ENCODE assay signal across 14 cellular contexts in the genomic region with DNA sequence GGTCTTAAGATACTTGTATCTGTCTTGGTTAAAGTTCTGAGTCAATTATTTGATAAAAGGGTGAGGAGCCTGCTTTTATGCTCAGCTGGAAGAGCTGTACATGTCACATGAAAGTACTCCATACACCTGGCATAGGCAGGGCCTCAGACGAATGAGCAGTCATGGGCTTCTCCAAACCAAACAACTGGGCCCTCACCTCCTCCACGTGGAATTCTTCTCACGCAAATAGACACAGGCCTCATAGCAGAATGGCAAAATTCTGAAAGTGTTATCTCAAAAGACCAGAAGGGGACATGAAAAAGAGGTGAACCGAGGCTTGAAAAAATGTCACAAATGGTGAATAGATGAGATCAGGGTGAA. TPM values are rescaled to one million over a fixed set of nuclear protein-coding genes. Genes with fewer than 3 reads are reported as not detected.
A peak's percentile ranks its signal among the peaks of the same experiment; 100 is the strongest.
DNase-seq lines count a peak whose midpoint lies in the region; ATAC-seq and TF ChIP-seq lines count a peak whose summit lies in the region.
"Had no signal": no experiment of that assay in that cellular context is flagged by ENCODE, and none has a peak within 500 bp of the region (broad histone marks: within the 10 kb centered on the region; RNA-seq: fewer than 3 reads in every experiment).

No MANE protein-coding gene starts in this region.

- H3K36me3 Mint-ChIP-seq in natural killer cell, result no peaks in the 10 kb centered on the region
- no peaks in the 10 kb centered on the region for H3K36me3 Mint-ChIP-seq in natural killer cell treated with Interleukin-12 subunit alpha and Interleukin-12 subunit beta and Interleukin-15 and Interleukin-18, amount 100 ng/mL, for 72 hours
- H3K36me3 Mint-ChIP-seq: IgD-negative memory B cell, memory B cell had no signal

- H3K4me1 ChIP-seq in HCT116 (ENCODE audit: control insufficient read depth in 1 of 2, insufficient read depth in 2 of 2, low read length in 2 of 2), result peaks cover 17 to 21% of the 10 kb centered on the region in 2 experiments

- no peaks in the 10 kb centered on the region for H3K9me3 ChIP-seq in HCT116 (ENCODE audit: control insufficient read depth in 1 of 2, insufficient read depth in 1 of 2, low read depth in 1 of 2, low read length in 2 of 2)
- H3K9me3 ChIP-seq: thoracic aorta had no signal

- no peaks in the 10 kb centered on the region for H3K36me3 ChIP-seq in HCT116 (ENCODE audit: control insufficient read depth in 1 of 2, insufficient read depth in 2 of 2, low read length in 2 of 2)
- H3K36me3 ChIP-seq: thoracic aorta had no signal

- no peak for TF ChIP-seq RAD21 in HCT116 (IDR thresholded peaks at IDR 0.05; ENCODE audit: low read depth)

- no peak overlapping the region for H3K27ac Mint-ChIP-seq in natural killer cell
- H3K27ac Mint-ChIP-seq in natural killer cell treated with Interleukin-12 subunit alpha and Interleukin-12 subunit beta and Interleukin-15 and Interleukin-18, amount 100 ng/mL, for 72 hours, result no peak overlapping the region
- H3K27ac Mint-ChIP-seq: IgD-negative memory B cell, memory B cell had no signal

- peaks cover 6 to 9% of the 10 kb centered on the region in 2 donors for H3K4me1 Mint-ChIP-seq in natural killer cell
- H3K4me1 Mint-ChIP-seq in natural killer cell treated with Interleukin-12 subunit alpha and Interleukin-12 subunit beta and Interleukin-15 and Interleukin-18, amount 100 ng/mL, for 72 hours (ENCODE audit: low read depth in 2 of 2), result peaks cover 4% of the 10 kb centered on the region in 2 donors
- H3K4me1 Mint-ChIP-seq: memory B cell had no signal

- H3K79me2 ChIP-seq in HCT116 (ENCODE audit: insufficient read depth, low read length), result no peaks in the 10 kb centered on the region

- no peaks in the 10 kb centered on the region for H3K9me3 Mint-ChIP-seq in natural killer cell
- H3K9me3 Mint-ChIP-seq in natural killer cell treated with Interleukin-12 subunit alpha and Interleukin-12 subunit beta and Interleukin-15 and Interleukin-18, amount 100 ng/mL, for 72 hours, result no peaks in the 10 kb centered on the region
- H3K9me3 Mint-ChIP-seq: memory B cell had no signal

- H3K4me3 ChIP-seq in HCT116 (replicated peaks in 1 of 2; ENCODE audit: low read depth in 1 of 2, low read length in 2 of 2), result no peak overlapping the region
- H3K4me3 ChIP-seq: thoracic aorta had no signal

- ATAC-seq in natural killer cell (no peak), HCT116 (no peak)
- ATAC-seq in natural killer cell treated with Interleukin-12 subunit alpha and Interleukin-12 subunit beta and Interleukin-15 and Interleukin-18, amount 100 ng/mL, for 72 hours, result no peak

- H3K27me3 ChIP-seq in HCT116 (ENCODE audit: insufficient read depth, low read length), result no peaks in the 10 kb centered on the region; the same call in 1 of the 2 replicates

- peak overlapping the region; percentile 99 for H2AFZ ChIP-seq in HCT116 (ENCODE audit: low read depth, low read length, poor library complexity, severe bottlenecking)

- H3K4me2 ChIP-seq in HCT116 (ENCODE audit: low read length), result peak overlapping the region; percentile 79; the same call in 1 of the 2 replicates

- no peaks in the 10 kb centered on the region for H3K9me2 ChIP-seq in HCT116 (ENCODE audit: insufficient read depth)

- RAD21 ChIA-PET in HCT116 (lab: Charles Lee; ENCODE audit: low non-redundant PET in 1 of 2, low total read pairs in 2 of 2, uncharacterized antibody in 2 of 2, unreplicated experiment in 2 of 2), result no interaction called here

- CTCF ChIA-PET in HCT116 (lab: Charles Lee), result interaction anchor here (1.4 kb wide), 2 partner anchors 15 to 29 kb away, joined by 3 to 9 read pairs; no protein-coding TSS in a partner anchor

- H3K4me3 Mint-ChIP-seq in natural killer cell, result peak overlapping the region; percentile 13
- H3K4me3 Mint-ChIP-seq in natural killer cell treated with Interleukin-12 subunit alpha and Interleukin-12 subunit beta and Interleukin-15 and Interleukin-18, amount 100 ng/mL, for 72 hours, result no peak overlapping the region
- H3K4me3 Mint-ChIP-seq: IgD-negative memory B cell, memory B cell had no signal

- BruUV-seq in HCT116 (replicated peaks; lab: Mats Ljungman, UMichigan), result no TSS peak

- intact Hi-C loops in natural killer cell (cut with micrococcal nuclease) (no loop called here), HCT116 (cut with micrococcal nuclease) (loop anchor here (5.0 kb wide), 1 partner anchor 49 kb away; the partner anchor contains the start of gene ANKRD18A)

- TF ChIP-seq CTCF in natural killer cell (IDR thresholded peaks at IDR 0.05) (no peak), HCT116 (IDR thresholded peaks at IDR 0.05 in 2 of 3, conservative IDR thresholded peaks at IDR 0.05 in 1 of 3; ENCODE audit: borderline replicate concordance in 1 of 3, insufficient read depth in 1 of 3, low read depth in 2 of 3, low read length in 2 of 3) (no peak), VCaP (conservative IDR thresholded peaks at IDR 0.05) (no peak)

- POLR2A ChIA-PET in HCT116 (lab: Charles Lee), result no interaction called here

- H3K9ac ChIP-seq in HCT116 (ENCODE audit: low read length), result no peak overlapping the region

- H4K20me1 ChIP-seq in HCT116 (ENCODE audit: insufficient read depth), result no peaks in the 10 kb centered on the region

- no peak overlapping the region for H3K27ac ChIP-seq in HCT116 (ENCODE audit: low read depth, low read length)
- H3K27ac ChIP-seq in VCaP, result peak overlapping the region; percentile 70
- H3K27ac ChIP-seq: thoracic aorta had no signal

- no peak for TF ChIP-seq POLR2A in HCT116 (IDR thresholded peaks at IDR 0.05; ENCODE audit: borderline replicate concordance, extremely low read depth, insufficient read depth, insufficient read length)

- DNase-seq in natural killer cell (no peak), HCT116 (ENCODE audit: low read depth, low spot score) (no peak), kidney glomerular epithelial cell (lab: John Stamatoyannopoulos, UW) (no peak)
- no peak for DNase-seq in natural killer cell treated with Interleukin-12 subunit alpha and Interleukin-12 subunit beta and Interleukin-15 and Interleukin-18, amount 100 ng/mL, for 72 hours (ENCODE audit: low spot score)
- DNase-seq in activated naive CD4-positive, alpha-beta T cell (lab: John Stamatoyannopoulos, UW), result no peak
- DNase-seq in activated CD8-positive, alpha-beta memory T cell treated with anti-CD3 and anti-CD28 coated beads for 24 hours, result no peak
- DNase-seq: caudate nucleus; effector CD4-positive, alpha-beta T cell; stimulated activated CD4-positive, alpha-beta T cell treated with anti-CD3 and anti-CD28 coated beads, Interleukin-12 subunit alpha, Interleukin-12 subunit beta, amount 100 ng/mL, for 4 hours; T-helper 2 cell had no signal

- peaks cover 3 to 7% of the 10 kb centered on the region in 2 donors for H3K27me3 Mint-ChIP-seq in natural killer cell (ENCODE audit: low read depth in 2 of 2)
- H3K27me3 Mint-ChIP-seq in natural killer cell treated with Interleukin-12 subunit alpha and Interleukin-12 subunit beta and Interleukin-15 and Interleukin-18, amount 100 ng/mL, for 72 hours, result peaks cover 2 to 5% of the 10 kb centered on the region in 2 donors

TF ChIP-seq in HCT116, 20 proteins besides CTCF, POLR2A, EP300 and RAD21:
- no peak for TF ChIP-seq ATF3 (IDR thresholded peaks at IDR 0.05)
- no peak for TF ChIP-seq SIN3A (IDR thresholded peaks at IDR 0.05; ENCODE audit: low read depth)

RNA-seq across cellular contexts. Expression of gene FAM240B, which starts 48.6 kb away (rescaled TPM):
- total RNA-seq in natural killer cell (not detected), HCT116 (2021; ENCODE audit: unreplicated experiment) (not detected)
- total RNA-seq in natural killer cell treated with Interleukin-12 subunit alpha and Interleukin-12 subunit beta and Interleukin-15 and Interleukin-18, amount 100 ng/mL, for 72 hours, result not detected
- not detected in 2 replicates for polyA plus RNA-seq in HCT116 (2012)
- total RNA-seq: thoracic aorta had no signal
- polyA plus RNA-seq: IgD-negative memory B cell had no signal

RNA-seq across cellular contexts. Expression of gene ANKRD18A, which starts 51.0 kb away (rescaled TPM):
- 1 to 10 TPM in 1 of 3 donors, under 1 TPM in 1, not detected in 1; 0.25 to 1.5 TPM for total RNA-seq in natural killer cell
- total RNA-seq in natural killer cell treated with Interleukin-12 subunit alpha and Interleukin-12 subunit beta and Interleukin-15 and Interleukin-18, amount 100 ng/mL, for 72 hours, result 1 to 10 TPM in 1 of 2 donors, not detected in 1; 2.7 TPM
- total RNA-seq in HCT116 (2021; ENCODE audit: unreplicated experiment), result 24.2 TPM
- polyA plus RNA-seq in HCT116 (2012), result 7.4 and 11.3 TPM in 2 replicates
- total RNA-seq: thoracic aorta had no signal
- polyA plus RNA-seq: IgD-negative memory B cell had no signal
